17 cellular contexts compared by ENCODE assay signal in genomic region chr12:113478351-113479011, GRCh38. TPM values are rescaled to one million over a fixed set of nuclear protein-coding genes. Genes with fewer than 3 reads are reported as not detected.
DNase-seq lines count a peak whose midpoint lies in the region; ATAC-seq and TF ChIP-seq lines count a peak whose summit lies in the region.
"Had no signal": no experiment of that assay in that cellular context is flagged by ENCODE, and none has a peak within 500 bp of the region (broad histone marks: within the 10 kb centered on the region; RNA-seq: fewer than 3 reads in every experiment).

No MANE protein-coding gene starts in this region.

- H3K36me3 Mint-ChIP-seq in glutamatergic neuron (ENCODE audit: unreplicated experiment) (no peaks in the 10 kb centered on the region), neural progenitor cell (no peaks in the 10 kb centered on the region)

- H3K27ac Mint-ChIP-seq in glutamatergic neuron (ENCODE audit: unreplicated experiment) (no peak overlapping the region), neural progenitor cell (no peak overlapping the region)

- H3K4me2 ChIP-seq in neural progenitor cell = peak overlapping the region; percentile 97

- H3K4me3 Mint-ChIP-seq in glutamatergic neuron (ENCODE audit: unreplicated experiment) (peak overlapping the region; percentile 76), neural progenitor cell (peak overlapping the region; percentile 75)

- H3K27me3 ChIP-seq in HUES64 (ENCODE audit: insufficient read depth, low read length) = peaks cover 88% of the 10 kb centered on the region
- no peaks in the 10 kb centered on the region for H3K27me3 ChIP-seq in neural progenitor cell

- DNase-seq in NCI-H748 (lab: John Stamatoyannopoulos, UW; ENCODE audit: unreplicated experiment) (peak; percentile 20), NCI-H748 treated with DMSO at 0.1 percent for 48 hours (lab: John Stamatoyannopoulos, UW) (no peak), glutamatergic neuron (peak; percentile 33), neural progenitor cell (ENCODE audit: low spot score) (peak; percentile 72), glomerular visceral epithelial cell (ENCODE audit: extremely low spot score) (no peak), NCI-H1694 treated with DMSO at 0.1 percent for 48 hours (lab: John Stamatoyannopoulos, UW) (no peak)
- DNase-seq: CD4-positive, alpha-beta memory T cell; NCI-H1930; NCI-H2171 treated with DMSO at 0.1 percent for 48 hours; NCI-H446 treated with DMSO at 0.1 percent for 48 hours; NCI-H82 had no signal

- peaks cover 52% of the 10 kb centered on the region for H3K4me1 ChIP-seq in HUES64 (ENCODE audit: insufficient read depth, low read length)
- H3K4me1 ChIP-seq in neural progenitor cell = peaks cover 66% of the 10 kb centered on the region

- peaks cover 100% of the 10 kb centered on the region for H3K79me2 ChIP-seq in neural progenitor cell (ENCODE audit: low read depth)

- H3K9me3 ChIP-seq in HUES64 (ENCODE audit: insufficient read depth, low read depth, low read length) = no peaks in the 10 kb centered on the region
- no peaks in the 10 kb centered on the region for H3K9me3 ChIP-seq in neural progenitor cell (ENCODE audit: low read depth)

- H3K9ac ChIP-seq in HUES64 (ENCODE audit: low read depth, low read length) (0 out of 2 replicates have a peak overlapping the region, but pooled peaks have one; percentile 5), neural progenitor cell (peak overlapping the region; percentile 23)

- no peak for TF ChIP-seq CTCF in glutamatergic neuron (IDR thresholded peaks at IDR 0.05; ENCODE audit: partially characterized antibody, unreplicated experiment)
- TF ChIP-seq CTCF in neural progenitor cell (IDR thresholded peaks at IDR 0.05) = no peak

- H3K36me3 ChIP-seq in HUES64 (ENCODE audit: insufficient read depth, low read length) (no peaks in the 10 kb centered on the region), neural progenitor cell (no peaks in the 10 kb centered on the region)

- peaks cover 98% of the 10 kb centered on the region for H3F3A ChIP-seq in neural progenitor cell (ENCODE audit: low read depth)

- H3K27me3 Mint-ChIP-seq in glutamatergic neuron (ENCODE audit: unreplicated experiment) (peaks cover 52% of the 10 kb centered on the region), neural progenitor cell (ENCODE audit: insufficient read depth, low read depth) (peaks cover 83% of the 10 kb centered on the region)

- H3K4me3 ChIP-seq in HUES64 (ENCODE audit: low read length) (peak overlapping the region; percentile 57), neural progenitor cell (peak overlapping the region; percentile 73)

- 3% methylated on average over 40 of the region's 41 CpGs for WGBS in HUES64

- H3K4me1 Mint-ChIP-seq in glutamatergic neuron (ENCODE audit: low read depth, unreplicated experiment) = peaks cover 25% of the 10 kb centered on the region
- H3K4me1 Mint-ChIP-seq in neural progenitor cell = peaks cover 53% of the 10 kb centered on the region

- H3K27ac ChIP-seq in HUES64 (ENCODE audit: low read depth, low read length) (no peak overlapping the region), neural progenitor cell (peak overlapping the region; percentile 86)

- H2AFZ ChIP-seq in neural progenitor cell (replicated peaks) = no peak overlapping the region

- H4K20me1 ChIP-seq in neural progenitor cell (ENCODE audit: low read depth) = peaks cover 99% of the 10 kb centered on the region

- H3K9me3 Mint-ChIP-seq in glutamatergic neuron (ENCODE audit: unreplicated experiment) (peaks cover 21% of the 10 kb centered on the region), neural progenitor cell (peaks cover 3% of the 10 kb centered on the region)

- no peak for ATAC-seq in GM21576 (IDR thresholded peaks at IDR 0.05; ENCODE audit: unreplicated experiment)

RNA-seq across cellular contexts. Expression of gene LHX5, which starts 6.8 kb away (rescaled TPM):
- polyA plus RNA-seq in HUES64 (2013, experiment 1 of 2) = 3.0 TPM
- polyA plus RNA-seq in HUES64 (2013, experiment 2 of 2) = 4.6 TPM
- total RNA-seq in glutamatergic neuron (ENCODE audit: unreplicated experiment) (3.1 TPM), neural progenitor cell (ENCODE audit: low replicate concordance) (48.4 and 98.7 TPM in 2 replicates)
- total RNA-seq: CD4-positive, alpha-beta memory T cell; G401; HT-29; LHCN-M2 had no signal
- polyA plus RNA-seq: BJ; CD4-positive, alpha-beta memory T cell had no signal

RNA-seq across cellular contexts. Expression of gene SDSL, which starts 56.3 kb away (rescaled TPM):
- 1.9 TPM for polyA plus RNA-seq in HUES64 (2013, experiment 1 of 2)
- polyA plus RNA-seq in HUES64 (2013, experiment 2 of 2) = 2.8 TPM
- total RNA-seq in glutamatergic neuron (ENCODE audit: unreplicated experiment) (0.74 TPM), neural progenitor cell (ENCODE audit: low replicate concordance) (3.1 and 3.5 TPM in 2 replicates)
- polyA plus RNA-seq: CD4-positive, alpha-beta memory T cell had no signal

Comparison
In these comparisons a context has a peak if more than half of its experiments do, and no peak if none do; other contexts are left out.
1. DNase-seq: peak in NCI-H748 (single experiment), glutamatergic neuron (single experiment) and neural progenitor cell (single experiment); none in NCI-H748 treated with DMSO at 0.1 percent for 48 hours (single experiment), glomerular visceral epithelial cell (single experiment) and NCI-H1694 treated with DMSO at 0.1 percent for 48 hours (single experiment).
2. RNA of gene LHX5, which starts 6.8 kb away (total RNA-seq): 48.4 to 98.7 TPM in neural progenitor cell; 3.1 TPM in glutamatergic neuron (single experiment); every median in the first group is over 10 times any median in the second.